In genomic region chr15:92899910-92900711, GRCh38 we compare ENCODE assay signal across 8 cellular contexts. TPM values are rescaled to one million over a fixed set of nuclear protein-coding genes. Genes with fewer than 3 reads are reported as not detected.
DNase-seq lines count a peak whose midpoint lies in the region; ATAC-seq and TF ChIP-seq lines count a peak whose summit lies in the region.

Gene CHD2 (plus strand): TSS chr15:92900324. CDS start chr15:92901238, 914 bp downstream.

- H3K9ac ChIP-seq in DND-41 (ENCODE audit: low read depth, low read length), result peak within 1 kb of the TSS; percentile 93
- peak within 1 kb of the TSS; percentile 95 for H3K9ac ChIP-seq in PC-3 (ENCODE audit: low read length)

- H3K4me1 ChIP-seq in DND-41 (ENCODE audit: insufficient read depth, low read length), result peaks cover 51% of the 10 kb centered on the region
- peaks cover 17% of the 10 kb centered on the region for H3K4me1 ChIP-seq in PC-3 (ENCODE audit: insufficient read depth, low read length)
- H3K4me1 ChIP-seq in esophagus squamous epithelium, result peaks cover 0 to 74% (median 18%) of the 10 kb centered on the region in 3 donors

- DNase-seq in DND-41, result peak; percentile 78
- peak; percentile 94 for DNase-seq in Jurkat, Clone E6-1 (ENCODE audit: low read depth, low spot score)
- DNase-seq in PC-3, result peak; percentile 86
- peak; percentile 78 for DNase-seq in activated T-cell treated with anti-CD3 and anti-CD28 coated beads, Interleukin-2, amount 50 U/mL, for 1 hour
- DNase-seq in esophagus squamous epithelium (lab: John Stamatoyannopoulos, UW), result no peak
- DNase-seq in myocyte (ENCODE audit: low read depth), result peak; percentile 82
- DNase-seq in stromal cell of bone marrow (ENCODE audit: low read depth), result peak; percentile 71

- intact Hi-C loops in PC-3 (cut with micrococcal nuclease), result loop anchor here (2.0 kb wide), 2 partner anchors 15 to 89 kb away; no protein-coding TSS in a partner anchor
- intact Hi-C loops in esophagus squamous epithelium (cut with DNase I), result no loop called here

- ATAC-seq in DND-41 (ENCODE audit: insufficient read depth, low read depth), result peak; percentile 76
- ATAC-seq in GM21723 (IDR thresholded peaks at IDR 0.05; ENCODE audit: unreplicated experiment), result peak; percentile 72
- peak; percentile 66 for ATAC-seq in PC-3

- peaks cover 17% of the 10 kb centered on the region for H3F3A ChIP-seq in PC-3 (ENCODE audit: low read length, unreplicated experiment)

- peak within 1 kb of the TSS; percentile 80 for H3K4me2 ChIP-seq in DND-41 (ENCODE audit: insufficient read depth, low read length)
- peak within 1 kb of the TSS; percentile 96 for H3K4me2 ChIP-seq in PC-3 (ENCODE audit: low read length)

- 1% methylated on average over 12 to 14 of the region's 14 CpGs for WGBS in esophagus squamous epithelium, 2 donors

- H3K4me3 ChIP-seq in DND-41 (ENCODE audit: low read depth in 1 of 2, low read length in 2 of 2) (peak within 1 kb of the TSS; percentile 80 to 96), PC-3 (ENCODE audit: low read length) (peak within 1 kb of the TSS; percentile 95), esophagus squamous epithelium (peak within 1 kb of the TSS; percentile 49 to 87 (median 64))
- peak within 1 kb of the TSS; percentile 72 for H3K4me3 ChIP-seq in Jurkat, Clone E6-1 (ENCODE audit: low read length)

- POLR2A ChIA-PET in PC-3 (lab: Charles Lee; ENCODE audit: unreplicated experiment), result interaction anchor here (0.5 to 1.6 kb wide), 9 partner anchors 15 to 103 kb away, joined by 3 to 24 read pairs (median 7); no protein-coding TSS in a partner anchor

- peak within 1 kb of the TSS; percentile 67; the same call in 1 of the 2 replicates for H2AFZ ChIP-seq in DND-41 (ENCODE audit: low read depth, low read length)
- H2AFZ ChIP-seq in PC-3 (ENCODE audit: low read length), result no peak within 1 kb of the TSS

- H3K9me3 ChIP-seq in DND-41 (ENCODE audit: insufficient read depth, low read length, severe bottlenecking), result no peaks in the 10 kb centered on the region
- H3K9me3 ChIP-seq in PC-3 (ENCODE audit: low read length), result no peaks in the 10 kb centered on the region
- no peaks in the 10 kb centered on the region for H3K9me3 ChIP-seq in esophagus squamous epithelium

- H3K27me3 ChIP-seq in DND-41 (ENCODE audit: insufficient read depth, low read length, poor library complexity) (no peaks in the 10 kb centered on the region), PC-3 (ENCODE audit: low read length) (no peaks in the 10 kb centered on the region), esophagus squamous epithelium (no peaks in the 10 kb centered on the region)

- CTCF ChIA-PET in PC-3 (lab: Charles Lee), result interaction anchor here (0.6 to 1.4 kb wide), 3 partner anchors 18 to 103 kb away, joined by 3 to 12 read pairs (median 4); no protein-coding TSS in a partner anchor

- H3K36me3 ChIP-seq in DND-41 (ENCODE audit: insufficient read depth, low read length), result peaks cover 45% of the 10 kb centered on the region
- H3K36me3 ChIP-seq in PC-3 (ENCODE audit: low read depth, low read length), result peaks cover 55% of the 10 kb centered on the region
- peaks cover 0 to 30% (median 0%) of the 10 kb centered on the region in 3 donors for H3K36me3 ChIP-seq in esophagus squamous epithelium

- TF ChIP-seq CTCF in DND-41 (IDR thresholded peaks at IDR 0.05; ENCODE audit: borderline replicate concordance, extremely low read depth, low read length, poor library complexity, severe bottlenecking), result no peak
- TF ChIP-seq CTCF in PC-3 (conservative IDR thresholded peaks at IDR 0.05; ENCODE audit: low read depth, low read length), result no peak; the same call in 1 of the 2 replicates
- no peak for TF ChIP-seq CTCF in esophagus squamous epithelium (IDR thresholded peaks at IDR 0.05)

- peak within 1 kb of the TSS; percentile 99 for H3K27ac ChIP-seq in DND-41 (ENCODE audit: low read length)
- peak within 1 kb of the TSS; percentile 91 for H3K27ac ChIP-seq in PC-3 (ENCODE audit: low read length)
- peak within 1 kb of the TSS; percentile 93 to 100 (median 96) for H3K27ac ChIP-seq in esophagus squamous epithelium

- H4K20me1 ChIP-seq in DND-41 (ENCODE audit: insufficient read depth, low read length), result peaks cover 2% of the 10 kb centered on the region; the same call in 1 of the 2 replicates
- H4K20me1 ChIP-seq in PC-3 (ENCODE audit: low read length), result peaks cover 21% of the 10 kb centered on the region

- H3K79me2 ChIP-seq in DND-41 (ENCODE audit: insufficient read depth, low read length) (peaks cover 96% of the 10 kb centered on the region), PC-3 (ENCODE audit: low read length) (peaks cover 92% of the 10 kb centered on the region)

- peak in 3 of 4 donors; percentile 84 to 96 (median 95) for TF ChIP-seq POLR2A in esophagus squamous epithelium (IDR thresholded peaks at IDR 0.05)

- no TSS peak for BruUV-seq in PC-3 (replicated peaks; lab: Mats Ljungman, UMichigan)

- no peaks in the 10 kb centered on the region for H3K9me2 ChIP-seq in PC-3 (replicated peaks; ENCODE audit: low read length)

RNA-seq across cellular contexts. Expression of gene CHD2, which starts in this region (rescaled TPM):
- 51.1 TPM for polyA plus RNA-seq in Jurkat, Clone E6-1 (2012; ENCODE audit: insufficient read depth, insufficient read length)
- total RNA-seq in PC-3 (2014; rRNA removed), result 42.7 and 50.6 TPM in 2 replicates
- 100 to 1,000 TPM in 1 of 4 donors, 10 to 100 TPM in 3; 36.1 to 132 (median 74.8) TPM for total RNA-seq in esophagus squamous epithelium
- 47.7 and 52.4 TPM in 2 replicates for total RNA-seq in myocyte
- polyA plus RNA-seq in myocyte (2012), result 31.4 TPM
